Comparison of ENCODE assay signal across 10 cellular contexts in the genomic region with DNA sequence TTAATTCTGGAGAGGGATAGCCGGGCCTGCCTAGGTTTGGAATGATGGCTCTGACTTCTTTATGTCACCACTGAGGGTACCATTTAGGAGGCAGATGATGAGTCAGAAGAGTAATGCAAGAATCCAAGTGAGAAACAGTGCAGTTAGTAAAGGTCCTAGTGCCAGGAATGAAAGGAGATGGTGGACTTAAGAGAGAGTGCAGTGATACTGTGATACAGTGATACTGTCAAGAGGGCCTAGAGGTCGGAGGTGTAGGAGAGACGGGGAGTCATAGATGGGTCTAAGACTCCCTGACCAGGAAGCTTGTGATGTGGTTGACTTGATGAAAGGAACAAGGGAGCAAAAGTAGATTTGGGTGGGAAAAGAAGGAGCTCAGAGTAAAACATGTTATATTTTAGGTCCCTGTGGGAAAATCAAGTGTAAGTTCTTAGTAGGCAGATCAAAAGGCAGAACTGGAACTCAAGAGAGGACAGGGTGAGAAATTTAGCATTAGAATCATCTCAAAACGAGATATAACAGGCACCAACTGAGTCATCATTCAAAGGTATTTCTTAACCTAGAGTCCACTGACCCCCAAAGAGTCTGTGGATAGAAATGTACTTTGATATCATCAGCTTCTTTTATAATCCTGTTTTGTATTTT.
A peak's percentile ranks its signal among the peaks of the same experiment; 100 is the strongest.
DNase-seq lines count a peak whose midpoint lies in the region; ATAC-seq and TF ChIP-seq lines count a peak whose summit lies in the region.
"Had no signal": no experiment of that assay in that cellular context is flagged by ENCODE, and none has a peak within 500 bp of the region (broad histone marks: within the 10 kb centered on the region; RNA-seq: fewer than 3 reads in every experiment).

No MANE protein-coding gene starts in this region.

- H3K23ac ChIP-seq in mesenchymal stem cell (ENCODE audit: low read length in 2 of 2), result no peak overlapping the region

- 97% methylated on average over 3 of the region's 4 CpGs for WGBS in mesenchymal stem cell
- 76 to 86% (median 81%) methylated on average over 4 of the region's 4 CpGs for whole genome bisulfite sequencing in spleen, 5 donors

- POLR2A ChIA-PET in activated B cell treated with CpG ODN at 0.5 μM for 24 hours (lab: Charles Lee), result no interaction called here

- no peaks in the 10 kb centered on the region for H3K4me1 ChIP-seq in mesenchymal stem cell (ENCODE audit: control insufficient read depth, insufficient read depth, low read depth, low read length)
- peaks cover 0 to 15% (median 0%) of the 10 kb centered on the region in 6 donors for H3K4me1 ChIP-seq in spleen

- no peak for TF ChIP-seq POLR2A in spleen (IDR thresholded peaks at IDR 0.05)

- CTCF ChIA-PET in activated B cell treated with CpG ODN at 0.5 μM for 24 hours (lab: Charles Lee), result no interaction called here

- no peak overlapping the region for H2AFZ ChIP-seq in mesenchymal stem cell (ENCODE audit: low read depth, low read length)

- H4K91ac ChIP-seq in mesenchymal stem cell (ENCODE audit: low read length), result no peak overlapping the region

- H2BK5ac ChIP-seq in mesenchymal stem cell (ENCODE audit: low read depth, low read length, poor library complexity, severe bottlenecking), result no peak overlapping the region

- no peak overlapping the region for H2BK15ac ChIP-seq in mesenchymal stem cell (ENCODE audit: low read depth, poor library complexity, severe bottlenecking)

- H3K27me3 Mint-ChIP-seq in activated T-cell treated with anti-CD3 and anti-CD28 coated beads, Interleukin-2, amount 50 U/mL, for 4 hours (ENCODE audit: low read depth), result no peaks in the 10 kb centered on the region
- no peaks in the 10 kb centered on the region for H3K27me3 Mint-ChIP-seq in activated B cell treated with CpG ODN at 0.5 μM for 24 hours

- H3K36me3 ChIP-seq in mesenchymal stem cell (ENCODE audit: control insufficient read depth in 1 of 2, insufficient read depth in 2 of 2, low read depth in 1 of 2, low read length in 2 of 2), result peaks cover 4 to 94% of the 10 kb centered on the region in 2 experiments
- H3K36me3 ChIP-seq in spleen, result peaks cover 2 to 99% (median 76%) of the 10 kb centered on the region in 6 donors

- H3K14ac ChIP-seq in mesenchymal stem cell (ENCODE audit: low read length in 2 of 2), result no peak overlapping the region

- peak; percentile 49 to 58 for ATAC-seq in activated T-cell treated with anti-CD3 and anti-CD28 coated beads, Interleukin-2, amount 50 U/mL, for 4 hours
- ATAC-seq in HG02759 (IDR thresholded peaks at IDR 0.05; ENCODE audit: unreplicated experiment), result peak; percentile 43
- ATAC-seq in activated B cell treated with CpG ODN at 0.5 μM for 24 hours (ENCODE audit: low read depth), result no peak
- ATAC-seq in stimulated activated naive CD8-positive, alpha-beta T cell treated with anti-CD3 and anti-CD28 coated beads, Interleukin-15, Interleukin-2, amounts not matched to agents 100 U/mL and 50 U/mL, for 24 hours, result peak; percentile 65

- DNase-seq in activated T-cell treated with anti-CD3 and anti-CD28 coated beads, Interleukin-2, amount 50 U/mL, for 4 hours, result no peak
- DNase-seq in activated T-cell treated with anti-CD3 and anti-CD28 coated beads, Interleukin-2, amount 50 U/mL, for 48 hours, result no peak
- no peak for DNase-seq in activated B cell treated with CpG ODN at 0.5 μM for 24 hours
- no peak for DNase-seq in stimulated activated naive CD8-positive, alpha-beta T cell treated with anti-CD3 and anti-CD28 coated beads, Interleukin-15, Interleukin-2, amounts not matched to agents 100 U/mL and 50 U/mL, for 24 hours
- DNase-seq in mesenchymal stem cell, result no peak
- no peak for DNase-seq in spleen
- no peak for DNase-seq in medulla oblongata (ENCODE audit: extremely low spot score)
- DNase-seq: endodermal cell, NCI-H1694 had no signal

- H3K4ac ChIP-seq in mesenchymal stem cell (ENCODE audit: low read depth in 1 of 2, low read length in 2 of 2), result no peak overlapping the region

- no peak overlapping the region for H3K18ac ChIP-seq in mesenchymal stem cell (ENCODE audit: low read depth in 1 of 2, low read length in 2 of 2)

- H3K9me3 Mint-ChIP-seq in activated T-cell treated with anti-CD3 and anti-CD28 coated beads, Interleukin-2, amount 50 U/mL, for 4 hours, result no peaks in the 10 kb centered on the region
- no peaks in the 10 kb centered on the region for H3K9me3 Mint-ChIP-seq in activated B cell treated with CpG ODN at 0.5 μM for 24 hours

- H3K4me2 ChIP-seq in mesenchymal stem cell (ENCODE audit: low read length, poor library complexity, severe bottlenecking), result no peak overlapping the region

- peaks cover 10% of the 10 kb centered on the region for H3K9me3 ChIP-seq in mesenchymal stem cell (ENCODE audit: control insufficient read depth, low read length)
- H3K9me3 ChIP-seq in spleen, result peaks cover 0 to 4% (median 0%) of the 10 kb centered on the region in 8 donors

- no peak overlapping the region for H2AK5ac ChIP-seq in mesenchymal stem cell (ENCODE audit: low read length, severe bottlenecking)

- no peak overlapping the region for H2BK120ac ChIP-seq in mesenchymal stem cell (ENCODE audit: low read depth, low read length)

- H3K27ac ChIP-seq in mesenchymal stem cell (ENCODE audit: low read length, poor library complexity, severe bottlenecking) (no peak overlapping the region), spleen (peak overlapping the region in 3 of 8 donors; percentile 6 to 31 (median 15))

- H3K4me3 ChIP-seq in mesenchymal stem cell (ENCODE audit: insufficient read depth in 1 of 2, low read depth in 1 of 2, low read length in 2 of 2) (no peak overlapping the region), spleen (no peak overlapping the region)

- H3K4me3 Mint-ChIP-seq in activated T-cell treated with anti-CD3 and anti-CD28 coated beads, Interleukin-2, amount 50 U/mL, for 4 hours, result peak overlapping the region; percentile 49
- H3K4me3 Mint-ChIP-seq in activated B cell treated with CpG ODN at 0.5 μM for 24 hours, result no peak overlapping the region
- H3K4me3 Mint-ChIP-seq: endodermal cell had no signal

- intact Hi-C loops in activated B cell treated with CpG ODN at 0.5 μM for 24 hours (cut with micrococcal nuclease) (loop anchor here (2.0 kb wide), 1 partner anchor 19 kb away; no protein-coding TSS in a partner anchor), spleen (cut with DNase I; ENCODE audit: low total_unique reads) (no loop called here)

- H3K27me3 ChIP-seq in mesenchymal stem cell (ENCODE audit: control insufficient read depth in 1 of 2, insufficient read depth in 1 of 2, low read length in 2 of 2), result no peaks in the 10 kb centered on the region
- no peaks in the 10 kb centered on the region for H3K27me3 ChIP-seq in spleen (replicated peaks in 1 of 7)

- H4K8ac ChIP-seq in mesenchymal stem cell (ENCODE audit: low read length), result no peak overlapping the region

- TF ChIP-seq CTCF in activated B cell treated with CpG ODN at 0.5 μM for 24 hours (IDR thresholded peaks at IDR 0.05) (no peak), spleen (IDR thresholded peaks at IDR 0.05 in 8 of 11, conservative IDR thresholded peaks at IDR 0.05 in 3 of 11) (no peak)

- H3K79me1 ChIP-seq in mesenchymal stem cell (replicated peaks; ENCODE audit: low read length, poor library complexity, severe bottlenecking), result peaks cover 2% of the 10 kb centered on the region

- no peak overlapping the region for H2BK12ac ChIP-seq in mesenchymal stem cell (ENCODE audit: low read length in 2 of 2)

- H3K36me3 Mint-ChIP-seq in activated T-cell treated with anti-CD3 and anti-CD28 coated beads, Interleukin-2, amount 50 U/mL, for 4 hours (ENCODE audit: insufficient read depth), result peaks cover 81% of the 10 kb centered on the region
- peaks cover 98% of the 10 kb centered on the region for H3K36me3 Mint-ChIP-seq in activated B cell treated with CpG ODN at 0.5 μM for 24 hours (ENCODE audit: low read depth)

- no peak overlapping the region for H3K9ac ChIP-seq in mesenchymal stem cell (ENCODE audit: low read length)

- H3K27ac Mint-ChIP-seq in activated B cell treated with CpG ODN at 0.5 μM for 24 hours, result peak overlapping the region; percentile 33
- H3K27ac Mint-ChIP-seq: endodermal cell had no signal

- H3K4me1 Mint-ChIP-seq in activated T-cell treated with anti-CD3 and anti-CD28 coated beads, Interleukin-2, amount 50 U/mL, for 4 hours (ENCODE audit: low read depth), result peaks cover 73% of the 10 kb centered on the region
- H3K4me1 Mint-ChIP-seq in activated B cell treated with CpG ODN at 0.5 μM for 24 hours, result peaks cover 12% of the 10 kb centered on the region
- H3K4me1 Mint-ChIP-seq: endodermal cell had no signal
